ENCODE assay signal across 1 cellular context in genomic region chr2:218403810-218404209, GRCh38.
TF ChIP-seq lines count a peak whose summit lies in the region.

No MANE protein-coding gene starts in this region.

TF ChIP-seq in HepG2, 621 proteins besides CTCF, POLR2A, EP300 and RAD21:
- TF ChIP-seq ZBTB10 (CRISPR knock-in tag; IDR thresholded peaks at IDR 0.05; ENCODE audit: borderline replicate concordance), result no peak
- TF ChIP-seq SSRP1 (CRISPR knock-in tag; IDR thresholded peaks at IDR 0.05), result 0 out of 2 replicates have a peak, but pooled peaks have one; percentile 45
- no peak for TF ChIP-seq MAZ (IDR thresholded peaks at IDR 0.05; ENCODE audit: borderline replicate concordance, low read depth, low read length)
- no peak for TF ChIP-seq MAZ (CRISPR knock-in tag; IDR thresholded peaks at IDR 0.05; ENCODE audit: low read depth)
- no peak for TF ChIP-seq MLLT10 (CRISPR knock-in tag; IDR thresholded peaks at IDR 0.05)
- TF ChIP-seq ZNF121 (CRISPR knock-in tag; IDR thresholded peaks at IDR 0.05), result peak; percentile 92
- TF ChIP-seq ZNF746 (CRISPR knock-in tag; IDR thresholded peaks at IDR 0.05), result no peak
- TF ChIP-seq MEF2D (CRISPR knock-in tag; IDR thresholded peaks at IDR 0.05), result 0 out of 2 replicates have a peak, but pooled peaks have one; percentile 8
- TF ChIP-seq PRMT3 (CRISPR knock-in tag; IDR thresholded peaks at IDR 0.05; ENCODE audit: borderline replicate concordance, low read depth), result no peak
- TF ChIP-seq NONO (IDR thresholded peaks at IDR 0.05), result no peak
- TF ChIP-seq NONO (CRISPR knock-in tag; conservative IDR thresholded peaks at IDR 0.05), result 0 out of 2 replicates have a peak, but pooled peaks have one; percentile 7
- TF ChIP-seq MTERF4 (CRISPR knock-in tag; IDR thresholded peaks at IDR 0.05), result no peak
- 0 out of 2 replicates have a peak, but pooled peaks have one; percentile 42 for TF ChIP-seq ZNF550 (CRISPR knock-in tag; IDR thresholded peaks at IDR 0.05; ENCODE audit: borderline replicate concordance)
- no peak for TF ChIP-seq YY1 (IDR thresholded peaks at IDR 0.05; ENCODE audit: insufficient read depth, insufficient replicate concordance, low read depth, low read length)
- TF ChIP-seq ZNF33A (CRISPR knock-in tag; IDR thresholded peaks at IDR 0.05; ENCODE audit: borderline replicate concordance), result no peak
